8 cellular contexts compared by ENCODE assay signal in the genomic region with DNA sequence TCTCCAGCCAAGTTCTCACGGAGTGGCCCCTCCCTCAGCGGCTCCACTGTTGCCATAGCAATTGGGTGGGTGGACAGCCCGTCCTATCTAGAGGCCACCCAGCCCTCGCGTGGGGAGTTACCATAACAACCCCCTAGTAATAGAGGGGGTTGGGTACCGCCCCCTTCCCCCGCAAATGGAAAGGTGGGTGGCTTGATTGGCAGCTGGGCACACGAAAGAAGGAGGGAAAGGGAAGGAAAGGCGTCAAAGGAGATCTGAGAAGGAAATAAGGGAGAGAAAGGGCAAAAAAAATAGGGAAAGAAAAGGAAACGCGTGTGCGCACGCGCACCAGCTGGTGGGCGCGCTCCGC. TPM values are rescaled to one million over a fixed set of nuclear protein-coding genes. Genes with fewer than 3 reads are reported as not detected.
A peak's percentile ranks its signal among the peaks of the same experiment; 100 is the strongest.
DNase-seq lines count a peak whose midpoint lies in the region; ATAC-seq and TF ChIP-seq lines count a peak whose summit lies in the region.
"Not testable (repeated sequence)": the region's sequence is repeated elsewhere in the genome, so short reads cannot be mapped to it uniquely, and the experiment has no call there.

No MANE protein-coding gene starts in this region.

- H4K20me1 ChIP-seq in DOHH2 (ENCODE audit: control insufficient read depth, insufficient read depth, low read depth, low read length), result peaks cover 15% of the 10 kb centered on the region
- H4K20me1 ChIP-seq in mammary epithelial cell (ENCODE audit: insufficient read depth, low read length), result not testable (repeated sequence)

- peak; percentile 4 for ATAC-seq in GM21825 (IDR thresholded peaks at IDR 0.05; ENCODE audit: unreplicated experiment)
- peak; percentile 5 for ATAC-seq in HG03457 (IDR thresholded peaks at IDR 0.05; ENCODE audit: unreplicated experiment)
- ATAC-seq in left ventricle myocardium superior, result peak; percentile 6

- BruUV-seq in mammary epithelial cell (replicated peaks; lab: Mats Ljungman, UMichigan), result not testable (repeated sequence)

- peaks cover 24% of the 10 kb centered on the region for H3K4me1 ChIP-seq in DOHH2 (ENCODE audit: control insufficient read depth, low read length)
- H3K4me1 ChIP-seq in mammary epithelial cell (ENCODE audit: insufficient read depth, low read length), result peaks cover 18% of the 10 kb centered on the region
- H3K4me1 ChIP-seq in testis, result peaks cover 33% of the 10 kb centered on the region

- DNase-seq in WERI-Rb-1, mammary epithelial cell, left ventricle myocardium superior, testis: not testable (repeated sequence)

- H2AFZ ChIP-seq in mammary epithelial cell (ENCODE audit: low read depth, low read length), result peak overlapping the region; percentile 91

- H3K27ac Mint-ChIP-seq in nephron, result peak overlapping the region; percentile 90 to 94 (median 94)

- H3K36me3 ChIP-seq in DOHH2 (ENCODE audit: control insufficient read depth, low read length); mammary epithelial cell (ENCODE audit: insufficient read depth, low read length); testis (ENCODE audit: low read depth, missing control alignments): not testable (repeated sequence)
- peaks cover 19% of the 10 kb centered on the region for H3K36me3 ChIP-seq in WERI-Rb-1

- peaks cover 29% of the 10 kb centered on the region for H3K4me1 Mint-ChIP-seq in nephron

- peak overlapping the region; percentile 83 for H3K4me2 ChIP-seq in DOHH2 (ENCODE audit: low read length)
- peak overlapping the region; percentile 86 for H3K4me2 ChIP-seq in mammary epithelial cell (ENCODE audit: insufficient read depth, low read depth, low read length)

- not testable (repeated sequence) for TF ChIP-seq POLR2A in testis (IDR thresholded peaks at IDR 0.05)

- not testable (repeated sequence) for H3K27me3 ChIP-seq in DOHH2 (ENCODE audit: control insufficient read depth, low read length); WERI-Rb-1 (ENCODE audit: insufficient read depth, low read depth, severe bottlenecking); mammary epithelial cell (ENCODE audit: insufficient read depth, low read length); testis

- intact Hi-C loops in mammary epithelial cell (cut with micrococcal nuclease), result loop anchor here (1.0 kb wide), 2 partner anchors 43 to 123 kb away; partner anchors contain the start of gene ARRB2
- intact Hi-C loops in left ventricle myocardium superior (cut with micrococcal nuclease); testis (cut with DNase I; ENCODE audit: low total_unique reads): not testable (repeated sequence)

- not testable (repeated sequence) for TF ChIP-seq CTCF in DOHH2 (IDR thresholded peaks at IDR 0.05; ENCODE audit: low read depth, low read length, poor library complexity, severe bottlenecking); WERI-Rb-1 (IDR thresholded peaks at IDR 0.05; ENCODE audit: low read depth, low read length); mammary epithelial cell (conservative IDR thresholded peaks at IDR 0.05 in 1 of 2, IDR thresholded peaks at IDR 0.05 in 1 of 2; ENCODE audit: extremely low read depth in 1 of 2, insufficient read depth in 1 of 2, low read depth in 1 of 2, low read length in 2 of 2); nephron (IDR thresholded peaks at IDR 0.05; ENCODE audit: unreplicated experiment in 3 of 3); testis (IDR thresholded peaks at IDR 0.05)

- H3K9me2 ChIP-seq in DOHH2 (replicated peaks; ENCODE audit: control insufficient read depth, low read length), result not testable (repeated sequence)

- H3K9me3 ChIP-seq in DOHH2 (ENCODE audit: control insufficient read depth, insufficient read depth, low read length); WERI-Rb-1 (ENCODE audit: severe bottlenecking); mammary epithelial cell (replicated peaks; ENCODE audit: insufficient read depth, low read length); testis: not testable (repeated sequence)

- H3K9me3 Mint-ChIP-seq in nephron, result not testable (repeated sequence)

- in situ Hi-C loops in mammary epithelial cell (cut with MboI; ENCODE audit: low sequenced_read_pairs in 2 of 2), result not testable (repeated sequence)

- CTCF ChIA-PET in mammary epithelial cell (lab: Charles Lee; ENCODE audit: low non-redundant PET), result interaction anchor here (0.6 kb wide), 1 partner anchor 37 kb away, joined by 15 read pairs; no protein-coding TSS in a partner anchor

- H3K9ac ChIP-seq in mammary epithelial cell (ENCODE audit: insufficient read depth, low read length), result peak overlapping the region; percentile 97

- H3K4me3 Mint-ChIP-seq in nephron, result peak overlapping the region; percentile 86 to 95 (median 88)

- not testable (repeated sequence) for H3F3A ChIP-seq in DOHH2 (ENCODE audit: control insufficient read depth, insufficient read depth)

- H3K79me2 ChIP-seq in DOHH2 (ENCODE audit: control insufficient read depth, low read length) (peaks cover 44% of the 10 kb centered on the region), mammary epithelial cell (ENCODE audit: insufficient read depth, low read length) (peaks cover 47% of the 10 kb centered on the region)

- H3K36me3 Mint-ChIP-seq in nephron (ENCODE audit: low read depth), result not testable (repeated sequence)

- dilution Hi-C loops in mammary epithelial cell (cut with HindIII; ENCODE audit: low sequenced_read_pairs), result not testable (repeated sequence)

- H3K4me3 ChIP-seq in DOHH2 (ENCODE audit: low read length) (peak overlapping the region; percentile 88), WERI-Rb-1 (ENCODE audit: low read depth, low read length) (peak overlapping the region; percentile 51), mammary epithelial cell (replicated peaks in 1 of 3; ENCODE audit: insufficient read depth in 1 of 3, low read depth in 2 of 3, low read length in 3 of 3) (peak overlapping the region; percentile 69 to 91 (median 75)), testis (peak overlapping the region; percentile 93 to 94)

- not testable (repeated sequence) for H3K27ac ChIP-seq in DOHH2 (ENCODE audit: low read depth, low read length)
- H3K27ac ChIP-seq in WERI-Rb-1 (peak overlapping the region; percentile 96), mammary epithelial cell (ENCODE audit: insufficient read depth, low read depth, low read length) (peak overlapping the region; percentile 95), testis (peak overlapping the region; percentile 91 to 95)

- not testable (repeated sequence) for H3K27me3 Mint-ChIP-seq in nephron (ENCODE audit: low read depth)

- no CpG with 5 or more reads among the region's 17 CpGs for WGBS in mammary epithelial cell (ENCODE audit: low coverage, missing lambda C conversion rate)
- 0 to 1% methylated on average over 12 of the region's 17 CpGs for WGBS in testis, 2 donors

RNA-seq across cellular contexts. Expression of gene MINK1, which starts 0.3 kb away (rescaled TPM):
- total RNA-seq in mammary epithelial cell, result 100 to 1,000 TPM in 1 of 2 donors, 10 to 100 TPM in 1; 71.0 to 201 TPM
- polyA plus RNA-seq in mammary epithelial cell, result 98.0 TPM
- 115 TPM for polyA minus RNA-seq in mammary epithelial cell
- 52.2 TPM for total RNA-seq in left ventricle myocardium superior
- 100 to 1,000 TPM; 135 to 142 TPM for total RNA-seq in testis
- polyA plus RNA-seq in testis (ENCODE audit: insufficient read depth, low read depth, low replicate concordance), result 77.4 TPM

RNA-seq across cellular contexts. Expression of gene PLD2, which starts 25.9 kb away (rescaled TPM):
- total RNA-seq in mammary epithelial cell (10 to 100 TPM; 22.2 to 42.9 TPM), left ventricle myocardium superior (13.3 TPM), testis (10 to 100 TPM; 17.5 to 31.2 TPM)
- polyA plus RNA-seq in mammary epithelial cell (24.2 TPM), testis (ENCODE audit: insufficient read depth, low read depth, low replicate concordance) (11.0 TPM)
- 26.6 TPM for polyA minus RNA-seq in mammary epithelial cell

RNA-seq across cellular contexts. Expression of gene PSMB6, which starts 36.8 kb away (rescaled TPM):
- 100 to 1,000 TPM; 104 to 144 TPM for total RNA-seq in mammary epithelial cell
- 277 TPM for polyA plus RNA-seq in mammary epithelial cell
- 140 TPM for polyA minus RNA-seq in mammary epithelial cell
- total RNA-seq in left ventricle myocardium superior, result 199 TPM
- 100 to 1,000 TPM; 101 to 138 TPM for total RNA-seq in testis
- 191 TPM for polyA plus RNA-seq in testis (ENCODE audit: insufficient read depth, low read depth, low replicate concordance)

RNA-seq across cellular contexts. Expression of gene GLTPD2, which starts 44.0 kb away (rescaled TPM):
- total RNA-seq in mammary epithelial cell (not detected), left ventricle myocardium superior (not detected), testis (not detected)
- polyA plus RNA-seq in mammary epithelial cell (not detected), testis (ENCODE audit: insufficient read depth, low read depth, low replicate concordance) (not detected)
- polyA minus RNA-seq in mammary epithelial cell, result not detected
